In genomic region chr5:138459311-138459710, GRCh38 we compare ENCODE assay signal across 1 cellular context.
TF ChIP-seq lines count a peak whose summit lies in the region.

No MANE protein-coding gene starts in this region.

TF ChIP-seq in HepG2, 621 proteins besides CTCF, POLR2A, EP300 and RAD21 (continued from another document and continues in another):
- TF ChIP-seq SIN3A (IDR thresholded peaks at IDR 0.05; ENCODE audit: borderline replicate concordance, low read depth, low read length) (peak; percentile 55; the same call in 1 of the 2 replicates), ZNF501 (CRISPR knock-in tag; IDR thresholded peaks at IDR 0.05) (peak; percentile 39; the same call in 1 of the 2 replicates), ZSCAN5A (CRISPR knock-in tag; IDR thresholded peaks at IDR 0.05; ENCODE audit: borderline replicate concordance) (no peak), SATB2 (CRISPR knock-in tag; IDR thresholded peaks at IDR 0.05) (0 out of 2 replicates have a peak, but pooled peaks have one; percentile 56), CREM (IDR thresholded peaks at IDR 0.05) (peak; percentile 53; the same call in 1 of the 2 replicates), CREM (CRISPR knock-in tag; IDR thresholded peaks at IDR 0.05) (no peak), KMT2B (CRISPR knock-in tag; IDR thresholded peaks at IDR 0.05) (peak; percentile 51; the same call in 1 of the 2 replicates), ZNF343 (CRISPR knock-in tag; IDR thresholded peaks at IDR 0.05) (peak; percentile 50; the same call in 1 of the 2 replicates), ZNF333 (CRISPR knock-in tag; IDR thresholded peaks at IDR 0.05; ENCODE audit: borderline replicate concordance) (peak; percentile 37; the same call in 1 of the 2 replicates), TEF (CRISPR knock-in tag; IDR thresholded peaks at IDR 0.05) (peak; percentile 19; the same call in 1 of the 2 replicates), PITX1 (CRISPR knock-in tag; IDR thresholded peaks at IDR 0.05) (peak; percentile 38; the same call in 1 of the 2 replicates), ZNF232 (CRISPR knock-in tag; IDR thresholded peaks at IDR 0.05; ENCODE audit: borderline replicate concordance) (peak; percentile 67; the same call in 1 of the 2 replicates), ZNF816 (CRISPR knock-in tag; IDR thresholded peaks at IDR 0.05; ENCODE audit: borderline replicate concordance) (peak; percentile 25; the same call in 1 of the 2 replicates), IRF9 (CRISPR knock-in tag; IDR thresholded peaks at IDR 0.05; ENCODE audit: borderline replicate concordance) (peak; percentile 81; the same call in 1 of the 2 replicates), HNF4G (IDR thresholded peaks at IDR 0.05; ENCODE audit: borderline replicate concordance, low read depth, low read length) (no peak), HNF4G (CRISPR knock-in tag; IDR thresholded peaks at IDR 0.05; ENCODE audit: borderline replicate concordance, low read depth) (0 out of 2 replicates have a peak, but pooled peaks have one; percentile 24), PHF21A (CRISPR knock-in tag; IDR thresholded peaks at IDR 0.05) (0 out of 2 replicates have a peak, but pooled peaks have one; percentile 53), ZBTB3 (CRISPR knock-in tag; IDR thresholded peaks at IDR 0.05; ENCODE audit: borderline replicate concordance, low read depth) (no peak), THRA (CRISPR knock-in tag; IDR thresholded peaks at IDR 0.05; ENCODE audit: borderline replicate concordance) (0 out of 2 replicates have a peak, but pooled peaks have one; percentile 37), HOXA9 (CRISPR knock-in tag; IDR thresholded peaks at IDR 0.05; ENCODE audit: borderline replicate concordance) (no peak), MED1 (CRISPR knock-in tag; IDR thresholded peaks at IDR 0.05) (peak; percentile 76), SOX6 (IDR thresholded peaks at IDR 0.05) (no peak), SOX6 (CRISPR knock-in tag; IDR thresholded peaks at IDR 0.05) (peak; percentile 46; the same call in 1 of the 2 replicates), AHDC1 (CRISPR knock-in tag; IDR thresholded peaks at IDR 0.05; ENCODE audit: borderline replicate concordance) (peak; percentile 44; the same call in 1 of the 2 replicates), MIXL1 (CRISPR knock-in tag; IDR thresholded peaks at IDR 0.05) (0 out of 2 replicates have a peak, but pooled peaks have one; percentile 38), GABPA (IDR thresholded peaks at IDR 0.05; ENCODE audit: low read depth, low read length) (no peak), GABPA (CRISPR knock-in tag; IDR thresholded peaks at IDR 0.05; ENCODE audit: low read depth) (peak; percentile 64; the same call in 1 of the 2 replicates), TBX2 (CRISPR knock-in tag; IDR thresholded peaks at IDR 0.05; ENCODE audit: borderline replicate concordance) (peak; percentile 72; the same call in 1 of the 2 replicates), ZNF414 (CRISPR knock-in tag; IDR thresholded peaks at IDR 0.05) (peak; percentile 67; the same call in 1 of the 2 replicates), LBX2 (CRISPR knock-in tag; IDR thresholded peaks at IDR 0.05; ENCODE audit: borderline replicate concordance) (peak; percentile 94; the same call in 1 of the 2 replicates), DNMT3B (CRISPR knock-in tag; conservative IDR thresholded peaks at IDR 0.05) (peak; percentile 94), ZNF598 (CRISPR knock-in tag; IDR thresholded peaks at IDR 0.05; ENCODE audit: borderline replicate concordance) (peak; percentile 43; the same call in 1 of the 2 replicates), POGK (CRISPR knock-in tag; conservative IDR thresholded peaks at IDR 0.05) (no peak), CCDC6 (CRISPR knock-in tag; IDR thresholded peaks at IDR 0.05) (peak; percentile 28; the same call in 1 of the 2 replicates), PCBP1 (IDR thresholded peaks at IDR 0.05; ENCODE audit: borderline replicate concordance, low read depth, low read length) (no peak), ZNF451 (CRISPR knock-in tag; IDR thresholded peaks at IDR 0.05) (0 out of 2 replicates have a peak, but pooled peaks have one; percentile 44), ZNF292 (CRISPR knock-in tag; IDR thresholded peaks at IDR 0.05; ENCODE audit: borderline replicate concordance, low read depth) (0 out of 2 replicates have a peak, but pooled peaks have one; percentile 11), ZIK1 (CRISPR knock-in tag; IDR thresholded peaks at IDR 0.05; ENCODE audit: borderline replicate concordance, low read depth) (peak; percentile 98), ELF1 (CRISPR knock-in tag; IDR thresholded peaks at IDR 0.05) (peak; percentile 77), EED (CRISPR knock-in tag; IDR thresholded peaks at IDR 0.05) (peak; percentile 79; the same call in 1 of the 2 replicates), MXD3 (CRISPR knock-in tag; IDR thresholded peaks at IDR 0.05) (peak; percentile 74; the same call in 1 of the 2 replicates), ZBTB10 (CRISPR knock-in tag; IDR thresholded peaks at IDR 0.05; ENCODE audit: borderline replicate concordance) (no peak), ZNF720 (CRISPR knock-in tag; IDR thresholded peaks at IDR 0.05) (no peak), EZH2 (conservative IDR thresholded peaks at IDR 0.05; ENCODE audit: low read depth, low read length) (no peak), TGIF2 (CRISPR knock-in tag; IDR thresholded peaks at IDR 0.05) (peak; percentile 82; the same call in 1 of the 2 replicates), CAMTA2 (CRISPR knock-in tag; IDR thresholded peaks at IDR 0.05; ENCODE audit: borderline replicate concordance) (no peak), ZNF644 (CRISPR knock-in tag; IDR thresholded peaks at IDR 0.05; ENCODE audit: low read depth) (no peak)
